9 cellular contexts compared by ENCODE assay signal in genomic region chr17:7626307-7626706, GRCh38. TPM values are rescaled to one million over a fixed set of nuclear protein-coding genes. Genes with fewer than 3 reads are reported as not detected.
DNase-seq lines count a peak whose midpoint lies in the region; ATAC-seq, FAIRE-seq and TF ChIP-seq lines count a peak whose summit lies in the region.
"Had no signal": no experiment of that assay in that cellular context is flagged by ENCODE, and none has a peak within 500 bp of the region (broad histone marks: within the 10 kb centered on the region; RNA-seq: fewer than 3 reads in every experiment).

No MANE protein-coding gene starts in this region.

- ATAC-seq in naive thymus-derived CD8-positive, alpha-beta T cell, result no peak
- no peak for ATAC-seq in HG02981 (IDR thresholded peaks at IDR 0.05; ENCODE audit: unreplicated experiment)

- peaks cover 15% of the 10 kb centered on the region for H3K4me1 ChIP-seq in BLaER1
- H3K4me1 ChIP-seq in Loucy (ENCODE audit: insufficient read depth, low read length, poor library complexity, severe bottlenecking), result peaks cover 7% of the 10 kb centered on the region
- H3K4me1 ChIP-seq in ectodermal cell (ENCODE audit: control insufficient read depth, insufficient read depth, low read length), result peaks cover 7% of the 10 kb centered on the region

- H3K27me3 ChIP-seq in BLaER1 (no peaks in the 10 kb centered on the region), Loucy (ENCODE audit: insufficient read depth, low read length, poor library complexity, severe bottlenecking) (no peaks in the 10 kb centered on the region), ectodermal cell (ENCODE audit: control insufficient read depth, insufficient read depth, low read length, poor library complexity, severe bottlenecking) (no peaks in the 10 kb centered on the region)

- FAIRE-seq in GM12892 (lab: Jason Lieb, UNC), result no peak

- peaks cover 8% of the 10 kb centered on the region; the same call in 1 of the 2 replicates for H4K20me1 ChIP-seq in BLaER1
- no peaks in the 10 kb centered on the region for H4K20me1 ChIP-seq in Loucy (ENCODE audit: insufficient read depth, low read length, poor library complexity, severe bottlenecking)

- no peaks in the 10 kb centered on the region for H3K9me3 ChIP-seq in BLaER1
- no peaks in the 10 kb centered on the region for H3K9me3 ChIP-seq in Loucy (ENCODE audit: insufficient read depth, low read depth, low read length)
- H3K9me3 ChIP-seq in ectodermal cell (ENCODE audit: control insufficient read depth, low read length), result no peaks in the 10 kb centered on the region

- H3K9ac ChIP-seq in BLaER1 (no peak overlapping the region), Loucy (ENCODE audit: low read depth, low read length, poor library complexity, severe bottlenecking) (peak overlapping the region; percentile 87)

- H3K4me1 Mint-ChIP-seq in naive thymus-derived CD8-positive, alpha-beta T cell, result peaks cover 7 to 18% (median 16%) of the 10 kb centered on the region in 4 donors

- no peaks in the 10 kb centered on the region for H3K9me3 Mint-ChIP-seq in naive thymus-derived CD8-positive, alpha-beta T cell

- TF ChIP-seq CTCF in Loucy (conservative IDR thresholded peaks at IDR 0.05; ENCODE audit: low read length), result no peak

- no peak for TF ChIP-seq POLR2A in GM12892 (IDR thresholded peaks at IDR 0.05; ENCODE audit: low read depth, low read length)

- peaks cover 7% of the 10 kb centered on the region; the same call in 1 of the 2 replicates for H3K79me2 ChIP-seq in Loucy (ENCODE audit: insufficient read depth, low read length)

- no peaks in the 10 kb centered on the region for H3K27me3 Mint-ChIP-seq in naive thymus-derived CD8-positive, alpha-beta T cell

- 91 to 93% methylated on average over 7 of the region's 7 CpGs for WGBS in ectodermal cell, 2 experiments

- H3K9me2 ChIP-seq in Loucy (replicated peaks; ENCODE audit: low read depth, low read length), result no peaks in the 10 kb centered on the region

- no peak overlapping the region for H3K27ac ChIP-seq in BLaER1
- no peak overlapping the region for H3K27ac ChIP-seq in ectodermal cell (ENCODE audit: insufficient read depth, low read depth, low read length, poor library complexity, severe bottlenecking)

- H2AFZ ChIP-seq in Loucy (ENCODE audit: low read length), result no peak overlapping the region

- no peaks in the 10 kb centered on the region for H3F3A ChIP-seq in Loucy (ENCODE audit: low read depth)

- H3K4me2 ChIP-seq in BLaER1, result peak overlapping the region; percentile 92
- peak overlapping the region; percentile 88 for H3K4me2 ChIP-seq in Loucy (ENCODE audit: low read depth, low read length, poor library complexity, severe bottlenecking)

- POLR2A ChIA-PET in naive thymus-derived CD8-positive, alpha-beta T cell (lab: Charles Lee), result interaction anchor here (0.7 to 3.4 kb wide), 4 partner anchors 10 to 715 kb away, joined by 3 to 83 read pairs (median 28); partner anchors contain the start of genes FXR2 and TP53

- H3K4me3 ChIP-seq in BLaER1, result peak overlapping the region; percentile 85; the same call in 1 of the 2 replicates
- peak overlapping the region; percentile 94 for H3K4me3 ChIP-seq in Loucy (ENCODE audit: low read length, poor library complexity, severe bottlenecking)
- peak overlapping the region; percentile 90 for H3K4me3 ChIP-seq in ectodermal cell (ENCODE audit: insufficient read depth, low read depth, low read length)

- H3K4me3 Mint-ChIP-seq in naive thymus-derived CD8-positive, alpha-beta T cell, result peak overlapping the region; percentile 90 to 97 (median 94)

- peaks cover 0 to 7% (median 2%) of the 10 kb centered on the region in 3 donors for H3K36me3 Mint-ChIP-seq in naive thymus-derived CD8-positive, alpha-beta T cell

- no peak for DNase-seq in naive thymus-derived CD8-positive, alpha-beta T cell
- DNase-seq in NAMALWA (ENCODE audit: low spot score) (no peak), GM12892 (ENCODE audit: insufficient read length) (no peak), AG08396 (ENCODE audit: low spot score) (no peak)
- DNase-seq: NCI-H1436 treated with DMSO at 0.1 percent for 48 hours had no signal

- H3K27ac Mint-ChIP-seq in naive thymus-derived CD8-positive, alpha-beta T cell, result peak overlapping the region in 9 of 10 donors; percentile 54 to 98 (median 92)

- H3K36me3 ChIP-seq in BLaER1 (peaks cover 12% of the 10 kb centered on the region; the same call in 1 of the 2 replicates), Loucy (ENCODE audit: insufficient read depth, low read length) (no peaks in the 10 kb centered on the region), ectodermal cell (ENCODE audit: control insufficient read depth, insufficient read depth, low read length) (no peaks in the 10 kb centered on the region)

RNA-seq across cellular contexts. Expression of gene SAT2, which starts 1.3 kb away (rescaled TPM):
- polyA plus RNA-seq in ectodermal cell (2013, experiment 1 of 4), result 55.5 TPM
- 53.8 TPM for polyA plus RNA-seq in ectodermal cell (2013, experiment 2 of 4)
- 52.0 TPM for polyA plus RNA-seq in ectodermal cell (2013, experiment 3 of 4)
- 65.9 TPM for polyA plus RNA-seq in ectodermal cell (2013, experiment 4 of 4)
- total RNA-seq in naive thymus-derived CD8-positive, alpha-beta T cell, result 10 to 100 TPM; 74.8 to 76.6 TPM
- polyA plus RNA-seq in naive thymus-derived CD8-positive, alpha-beta T cell, result 10 to 100 TPM; 38.5 to 40.0 (median 39.4) TPM
- polyA plus RNA-seq in GM12892 (2012; ENCODE audit: missing spikeins), result 44.0 TPM

RNA-seq across cellular contexts. Expression of gene SHBG, which starts 3.6 kb away (rescaled TPM):
- polyA plus RNA-seq in ectodermal cell (2013, experiment 1 of 4), result 0.93 TPM
- polyA plus RNA-seq in ectodermal cell (2013, experiment 2 of 4), result 1.3 TPM
- polyA plus RNA-seq in ectodermal cell (2013, experiment 3 of 4), result 1.4 TPM
- 1.0 TPM for polyA plus RNA-seq in ectodermal cell (2013, experiment 4 of 4)
- not detected for total RNA-seq in naive thymus-derived CD8-positive, alpha-beta T cell
- not detected for polyA plus RNA-seq in naive thymus-derived CD8-positive, alpha-beta T cell
- polyA plus RNA-seq in GM12892 (2012; ENCODE audit: missing spikeins), result not detected

RNA-seq across cellular contexts. Expression of gene FXR2, which starts 11.6 kb away (rescaled TPM):
- polyA plus RNA-seq in ectodermal cell (2013, experiment 1 of 4), result 50.0 TPM
- 52.5 TPM for polyA plus RNA-seq in ectodermal cell (2013, experiment 2 of 4)
- 32.9 TPM for polyA plus RNA-seq in ectodermal cell (2013, experiment 3 of 4)
- polyA plus RNA-seq in ectodermal cell (2013, experiment 4 of 4), result 41.1 TPM
- 10 to 100 TPM; 36.6 to 39.0 TPM for total RNA-seq in naive thymus-derived CD8-positive, alpha-beta T cell
- polyA plus RNA-seq in naive thymus-derived CD8-positive, alpha-beta T cell, result 10 to 100 TPM; 11.8 to 17.8 (median 12.4) TPM
- 18.4 TPM for polyA plus RNA-seq in GM12892 (2012; ENCODE audit: missing spikeins)

RNA-seq across cellular contexts. Expression of gene ATP1B2, which starts 24.4 kb away (rescaled TPM):
- 16.4 TPM for polyA plus RNA-seq in ectodermal cell (2013, experiment 1 of 4)
- 11.8 TPM for polyA plus RNA-seq in ectodermal cell (2013, experiment 2 of 4)
- polyA plus RNA-seq in ectodermal cell (2013, experiment 3 of 4), result 13.8 TPM
- polyA plus RNA-seq in ectodermal cell (2013, experiment 4 of 4), result 16.6 TPM
- under 1 TPM; 0.36 to 0.96 TPM for total RNA-seq in naive thymus-derived CD8-positive, alpha-beta T cell
- under 1 TPM in 2 of 3 donors, not detected in 1; 0.17 to 0.57 TPM for polyA plus RNA-seq in naive thymus-derived CD8-positive, alpha-beta T cell
- polyA plus RNA-seq in GM12892 (2012; ENCODE audit: missing spikeins), result 2.9 TPM

RNA-seq across cellular contexts. Expression of gene SOX15, which starts 36.4 kb away (rescaled TPM):
- 9.3 TPM for polyA plus RNA-seq in ectodermal cell (2013, experiment 1 of 4)
- 16.2 TPM for polyA plus RNA-seq in ectodermal cell (2013, experiment 2 of 4)
- 6.7 TPM for polyA plus RNA-seq in ectodermal cell (2013, experiment 3 of 4)
- polyA plus RNA-seq in ectodermal cell (2013, experiment 4 of 4), result 9.2 TPM
- total RNA-seq in naive thymus-derived CD8-positive, alpha-beta T cell, result under 1 TPM; 0.55 to 0.93 TPM
- not detected for polyA plus RNA-seq in naive thymus-derived CD8-positive, alpha-beta T cell
- 0.66 TPM for polyA plus RNA-seq in GM12892 (2012; ENCODE audit: missing spikeins)
